Comparison of ENCODE assay signal across 1 cellular context in the genomic region with DNA sequence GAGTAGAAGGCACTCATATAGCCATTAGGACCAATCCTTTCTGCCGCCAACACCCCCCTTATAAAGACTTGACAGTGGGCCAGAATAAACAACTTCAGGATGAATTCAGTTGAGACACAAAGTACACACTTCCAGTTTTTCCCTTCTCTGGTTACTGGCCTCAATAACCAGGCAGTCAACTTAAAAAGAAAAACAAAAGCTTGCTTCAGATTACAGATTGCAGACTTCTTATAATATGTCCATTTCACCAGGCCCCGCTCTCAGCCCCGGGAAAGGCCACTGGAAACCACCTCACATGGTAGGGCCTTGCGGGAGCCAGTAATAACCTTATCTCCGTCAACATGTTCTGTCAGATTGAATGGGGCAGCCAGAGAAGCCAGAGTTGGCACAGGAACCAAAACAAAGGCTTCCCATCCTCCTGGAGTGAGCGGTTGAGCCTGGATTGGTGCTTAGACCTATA.
TF ChIP-seq lines count a peak whose summit lies in the region.

No MANE protein-coding gene starts in this region.

TF ChIP-seq in HEK293, 187 proteins besides CTCF, POLR2A, EP300 and RAD21 (continued from another document and continues in another):
- TF ChIP-seq ZSCAN4 (tag by site-specific recombination; IDR thresholded peaks at IDR 0.05) (no peak), ZNF501 (tag by site-specific recombination; IDR thresholded peaks at IDR 0.05) (no peak), OVOL3 (tag by site-specific recombination; IDR thresholded peaks at IDR 0.05) (no peak), ZNF266 (tag by site-specific recombination; IDR thresholded peaks at IDR 0.05; ENCODE audit: low read depth) (no peak), ZNF76 (tag by site-specific recombination; IDR thresholded peaks at IDR 0.05; ENCODE audit: borderline replicate concordance, low read depth) (no peak), ZNF623 (tag by site-specific recombination; IDR thresholded peaks at IDR 0.05) (no peak), ZNF223 (tag by site-specific recombination; IDR thresholded peaks at IDR 0.05) (no peak), ZNF514 (tag by site-specific recombination; IDR thresholded peaks at IDR 0.05) (no peak), ZNF624 (tag by site-specific recombination; IDR thresholded peaks at IDR 0.05) (no peak), ZNF146 (tag by site-specific recombination; IDR thresholded peaks at IDR 0.05) (no peak), OSR2 (tag by site-specific recombination; IDR thresholded peaks at IDR 0.05) (peak; percentile 91), ZNF426 (tag by site-specific recombination; IDR thresholded peaks at IDR 0.05) (no peak), ZNF169 (tag by site-specific recombination; IDR thresholded peaks at IDR 0.05) (no peak), ZNF184 (tag by site-specific recombination; IDR thresholded peaks at IDR 0.05) (no peak), GLIS1 (tag by site-specific recombination; IDR thresholded peaks at IDR 0.05) (peak; percentile 44), ZNF175 (tag by site-specific recombination; IDR thresholded peaks at IDR 0.05) (no peak), ZIC2 (tag by site-specific recombination; IDR thresholded peaks at IDR 0.05) (no peak), ZNF416 (tag by site-specific recombination; IDR thresholded peaks at IDR 0.05) (no peak), ZBTB1 (tag by site-specific recombination; IDR thresholded peaks at IDR 0.05) (no peak), ZNF518A (tag by site-specific recombination; conservative IDR thresholded peaks at IDR 0.05; ENCODE audit: low read depth) (no peak), ZNF155 (tag by site-specific recombination; IDR thresholded peaks at IDR 0.05) (no peak), ZNF707 (tag by site-specific recombination; IDR thresholded peaks at IDR 0.05) (no peak), PRDM4 (tag by site-specific recombination; IDR thresholded peaks at IDR 0.05) (peak; percentile 66), HOXA7 (CRISPR knock-in tag; IDR thresholded peaks at IDR 0.05; ENCODE audit: borderline replicate concordance) (no peak), ZBTB17 (tag by site-specific recombination; IDR thresholded peaks at IDR 0.05) (peak; percentile 32), ZNF777 (tag by site-specific recombination; IDR thresholded peaks at IDR 0.05; ENCODE audit: borderline replicate concordance) (no peak), ZNF221 (tag by site-specific recombination; IDR thresholded peaks at IDR 0.05; ENCODE audit: borderline replicate concordance) (no peak), ZNF768 (tag by site-specific recombination; IDR thresholded peaks at IDR 0.05) (no peak), KLF16 (tag by site-specific recombination; IDR thresholded peaks at IDR 0.05) (no peak)
- TF ChIP-seq, protein P1, sequence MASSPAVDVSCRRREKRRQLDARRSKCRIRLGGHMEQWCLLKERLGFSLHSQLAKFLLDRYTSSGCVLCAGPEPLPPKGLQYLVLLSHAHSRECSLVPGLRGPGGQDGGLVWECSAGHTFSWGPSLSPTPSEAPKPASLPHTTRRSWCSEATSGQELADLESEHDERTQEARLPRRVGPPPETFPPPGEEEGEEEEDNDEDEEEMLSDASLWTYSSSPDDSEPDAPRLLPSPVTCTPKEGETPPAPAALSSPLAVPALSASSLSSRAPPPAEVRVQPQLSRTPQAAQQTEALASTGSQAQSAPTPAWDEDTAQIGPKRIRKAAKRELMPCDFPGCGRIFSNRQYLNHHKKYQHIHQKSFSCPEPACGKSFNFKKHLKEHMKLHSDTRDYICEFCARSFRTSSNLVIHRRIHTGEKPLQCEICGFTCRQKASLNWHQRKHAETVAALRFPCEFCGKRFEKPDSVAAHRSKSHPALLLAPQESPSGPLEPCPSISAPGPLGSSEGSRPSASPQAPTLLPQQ (tag by site-specific recombination; IDR thresholded peaks at IDR 0.05), result no peak
- TF ChIP-seq, protein P2, sequence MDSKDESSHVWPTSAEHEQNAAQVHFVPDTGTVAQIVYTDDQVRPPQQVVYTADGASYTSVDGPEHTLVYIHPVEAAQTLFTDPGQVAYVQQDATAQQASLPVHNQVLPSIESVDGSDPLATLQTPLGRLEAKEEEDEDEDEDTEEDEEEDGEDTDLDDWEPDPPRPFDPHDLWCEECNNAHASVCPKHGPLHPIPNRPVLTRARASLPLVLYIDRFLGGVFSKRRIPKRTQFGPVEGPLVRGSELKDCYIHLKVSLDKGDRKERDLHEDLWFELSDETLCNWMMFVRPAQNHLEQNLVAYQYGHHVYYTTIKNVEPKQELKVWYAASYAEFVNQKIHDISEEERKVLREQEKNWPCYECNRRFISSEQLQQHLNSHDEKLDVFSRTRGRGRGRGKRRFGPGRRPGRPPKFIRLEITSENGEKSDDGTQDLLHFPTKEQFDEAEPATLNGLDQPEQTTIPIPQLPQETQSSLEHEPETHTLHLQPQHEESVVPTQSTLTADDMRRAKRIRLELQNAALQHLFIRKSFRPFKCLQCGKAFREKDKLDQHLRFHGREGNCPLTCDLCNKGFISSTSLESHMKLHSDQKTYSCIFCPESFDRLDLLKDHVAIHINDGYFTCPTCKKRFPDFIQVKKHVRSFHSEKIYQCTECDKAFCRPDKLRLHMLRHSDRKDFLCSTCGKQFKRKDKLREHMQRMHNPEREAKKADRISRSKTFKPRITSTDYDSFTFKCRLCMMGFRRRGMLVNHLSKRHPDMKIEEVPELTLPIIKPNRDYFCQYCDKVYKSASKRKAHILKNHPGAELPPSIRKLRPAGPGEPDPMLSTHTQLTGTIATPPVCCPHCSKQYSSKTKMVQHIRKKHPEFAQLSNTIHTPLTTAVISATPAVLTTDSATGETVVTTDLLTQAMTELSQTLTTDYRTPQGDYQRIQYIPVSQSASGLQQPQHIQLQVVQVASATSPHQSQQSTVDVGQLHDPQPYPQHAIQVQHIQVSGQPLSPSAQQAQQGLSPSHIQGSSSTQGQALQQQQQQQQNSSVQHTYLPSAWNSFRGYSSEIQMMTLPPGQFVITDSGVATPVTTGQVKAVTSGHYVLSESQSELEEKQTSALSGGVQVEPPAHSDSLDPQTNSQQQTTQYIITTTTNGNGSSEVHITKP (tag by site-specific recombination; IDR thresholded peaks at IDR 0.05), result peak; percentile 70
- TF ChIP-seq, protein P3, sequence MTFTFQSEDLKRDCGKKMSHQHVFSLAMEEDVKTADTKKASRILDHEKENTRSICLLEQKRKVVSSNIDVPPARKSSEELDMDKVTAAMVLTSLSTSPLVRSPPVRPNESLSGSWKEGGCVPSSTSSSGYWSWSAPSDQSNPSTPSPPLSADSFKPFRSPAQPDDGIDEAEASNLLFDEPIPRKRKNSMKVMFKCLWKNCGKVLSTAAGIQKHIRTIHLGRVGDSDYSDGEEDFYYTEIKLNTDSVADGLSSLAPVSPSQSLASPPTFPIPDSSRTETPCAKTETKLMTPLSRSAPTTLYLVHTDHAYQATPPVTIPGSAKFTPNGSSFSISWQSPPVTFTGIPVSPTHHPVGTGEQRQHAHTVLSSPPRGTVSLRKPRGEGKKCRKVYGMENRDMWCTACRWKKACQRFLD (tag by site-specific recombination; IDR thresholded peaks at IDR 0.05), result no peak
- TF ChIP-seq, protein P4, sequence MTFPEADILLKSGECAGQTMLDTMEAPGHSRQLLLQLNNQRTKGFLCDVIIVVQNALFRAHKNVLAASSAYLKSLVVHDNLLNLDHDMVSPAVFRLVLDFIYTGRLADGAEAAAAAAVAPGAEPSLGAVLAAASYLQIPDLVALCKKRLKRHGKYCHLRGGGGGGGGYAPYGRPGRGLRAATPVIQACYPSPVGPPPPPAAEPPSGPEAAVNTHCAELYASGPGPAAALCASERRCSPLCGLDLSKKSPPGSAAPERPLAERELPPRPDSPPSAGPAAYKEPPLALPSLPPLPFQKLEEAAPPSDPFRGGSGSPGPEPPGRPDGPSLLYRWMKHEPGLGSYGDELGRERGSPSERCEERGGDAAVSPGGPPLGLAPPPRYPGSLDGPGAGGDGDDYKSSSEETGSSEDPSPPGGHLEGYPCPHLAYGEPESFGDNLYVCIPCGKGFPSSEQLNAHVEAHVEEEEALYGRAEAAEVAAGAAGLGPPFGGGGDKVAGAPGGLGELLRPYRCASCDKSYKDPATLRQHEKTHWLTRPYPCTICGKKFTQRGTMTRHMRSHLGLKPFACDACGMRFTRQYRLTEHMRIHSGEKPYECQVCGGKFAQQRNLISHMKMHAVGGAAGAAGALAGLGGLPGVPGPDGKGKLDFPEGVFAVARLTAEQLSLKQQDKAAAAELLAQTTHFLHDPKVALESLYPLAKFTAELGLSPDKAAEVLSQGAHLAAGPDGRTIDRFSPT (tag by site-specific recombination; IDR thresholded peaks at IDR 0.05), result no peak
